Comparison of ENCODE assay signal across 2 cellular contexts in genomic region chr2:84954329-84954728, GRCh38.
TF ChIP-seq lines count a peak whose summit lies in the region.

No MANE protein-coding gene starts in this region.

TF ChIP-seq in IMR-90, 13 proteins besides CTCF, POLR2A, EP300 and RAD21:
- TF ChIP-seq MAZ (IDR thresholded peaks at IDR 0.05; ENCODE audit: borderline replicate concordance, low read depth, low read length) = no peak
- TF ChIP-seq, protein P1, sequence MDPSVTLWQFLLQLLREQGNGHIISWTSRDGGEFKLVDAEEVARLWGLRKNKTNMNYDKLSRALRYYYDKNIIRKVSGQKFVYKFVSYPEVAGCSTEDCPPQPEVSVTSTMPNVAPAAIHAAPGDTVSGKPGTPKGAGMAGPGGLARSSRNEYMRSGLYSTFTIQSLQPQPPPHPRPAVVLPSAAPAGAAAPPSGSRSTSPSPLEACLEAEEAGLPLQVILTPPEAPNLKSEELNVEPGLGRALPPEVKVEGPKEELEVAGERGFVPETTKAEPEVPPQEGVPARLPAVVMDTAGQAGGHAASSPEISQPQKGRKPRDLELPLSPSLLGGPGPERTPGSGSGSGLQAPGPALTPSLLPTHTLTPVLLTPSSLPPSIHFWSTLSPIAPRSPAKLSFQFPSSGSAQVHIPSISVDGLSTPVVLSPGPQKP (IDR thresholded peaks at IDR 0.05; ENCODE audit: borderline replicate concordance, low read depth, low read length) = no peak
- no peak for TF ChIP-seq FOS (IDR thresholded peaks at IDR 0.05; ENCODE audit: low read depth, low read length)
- no peak for TF ChIP-seq CHD1 (IDR thresholded peaks at IDR 0.05; ENCODE audit: low read depth, low read length)
- TF ChIP-seq RFX5 (IDR thresholded peaks at IDR 0.05; ENCODE audit: low read depth, low read length) = no peak
- TF ChIP-seq CEBPB (IDR thresholded peaks at IDR 0.05; ENCODE audit: low read depth, low read length) = no peak
- TF ChIP-seq, protein P2, sequence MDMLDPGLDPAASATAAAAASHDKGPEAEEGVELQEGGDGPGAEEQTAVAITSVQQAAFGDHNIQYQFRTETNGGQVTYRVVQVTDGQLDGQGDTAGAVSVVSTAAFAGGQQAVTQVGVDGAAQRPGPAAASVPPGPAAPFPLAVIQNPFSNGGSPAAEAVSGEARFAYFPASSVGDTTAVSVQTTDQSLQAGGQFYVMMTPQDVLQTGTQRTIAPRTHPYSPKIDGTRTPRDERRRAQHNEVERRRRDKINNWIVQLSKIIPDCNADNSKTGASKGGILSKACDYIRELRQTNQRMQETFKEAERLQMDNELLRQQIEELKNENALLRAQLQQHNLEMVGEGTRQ (IDR thresholded peaks at IDR 0.05; ENCODE audit: low read depth, low read length) = no peak
- no peak for TF ChIP-seq SMC3 (IDR thresholded peaks at IDR 0.05; ENCODE audit: low read depth, low read length)
- no peak for TF ChIP-seq RCOR1 (IDR thresholded peaks at IDR 0.05; ENCODE audit: insufficient replicate concordance, low read length)
- TF ChIP-seq MXI1 (IDR thresholded peaks at IDR 0.05; ENCODE audit: borderline replicate concordance, low read depth, low read length) = no peak
- no peak for TF ChIP-seq NFE2L2 (IDR thresholded peaks at IDR 0.05; ENCODE audit: low read depth, low read length)
- TF ChIP-seq MAFK (IDR thresholded peaks at IDR 0.05; ENCODE audit: low read depth, low read length) = no peak
TF ChIP-seq in IMR-90: peak in this region for 0.

TF ChIP-seq in WTC11, 78 proteins besides CTCF, POLR2A, EP300 and RAD21:
- no peak for TF ChIP-seq ZNF121 (CRISPR knock-in tag; IDR thresholded peaks at IDR 0.05)
- TF ChIP-seq NR3C1 (CRISPR knock-in tag; conservative IDR thresholded peaks at IDR 0.05; ENCODE audit: low read depth) = no peak
- TF ChIP-seq E2F1 (CRISPR knock-in tag; IDR thresholded peaks at IDR 0.05) = no peak
- TF ChIP-seq EMX1 (CRISPR knock-in tag; IDR thresholded peaks at IDR 0.05) = no peak
- no peak for TF ChIP-seq TEAD4 (CRISPR knock-in tag; IDR thresholded peaks at IDR 0.05)
- TF ChIP-seq, protein P3, sequence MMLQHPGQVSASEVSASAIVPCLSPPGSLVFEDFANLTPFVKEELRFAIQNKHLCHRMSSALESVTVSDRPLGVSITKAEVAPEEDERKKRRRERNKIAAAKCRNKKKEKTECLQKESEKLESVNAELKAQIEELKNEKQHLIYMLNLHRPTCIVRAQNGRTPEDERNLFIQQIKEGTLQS (CRISPR knock-in tag; conservative IDR thresholded peaks at IDR 0.05) = no peak
- TF ChIP-seq ATF6 (CRISPR knock-in tag; IDR thresholded peaks at IDR 0.05) = no peak
- no peak for TF ChIP-seq FOXP1 (CRISPR knock-in tag; IDR thresholded peaks at IDR 0.05; ENCODE audit: borderline replicate concordance)
- no peak for TF ChIP-seq HMGA2 (CRISPR knock-in tag; IDR thresholded peaks at IDR 0.05)
- TF ChIP-seq ESRRA (CRISPR knock-in tag; IDR thresholded peaks at IDR 0.05; ENCODE audit: borderline replicate concordance) = no peak
- no peak for TF ChIP-seq SOX15 (CRISPR knock-in tag; IDR thresholded peaks at IDR 0.05)
- no peak for TF ChIP-seq GABPB1 (CRISPR knock-in tag; IDR thresholded peaks at IDR 0.05)
- no peak for TF ChIP-seq CREM (CRISPR knock-in tag; IDR thresholded peaks at IDR 0.05)
- TF ChIP-seq E2F4 (CRISPR knock-in tag; IDR thresholded peaks at IDR 0.05; ENCODE audit: borderline replicate concordance, low read depth) = no peak
- TF ChIP-seq, protein P4, sequence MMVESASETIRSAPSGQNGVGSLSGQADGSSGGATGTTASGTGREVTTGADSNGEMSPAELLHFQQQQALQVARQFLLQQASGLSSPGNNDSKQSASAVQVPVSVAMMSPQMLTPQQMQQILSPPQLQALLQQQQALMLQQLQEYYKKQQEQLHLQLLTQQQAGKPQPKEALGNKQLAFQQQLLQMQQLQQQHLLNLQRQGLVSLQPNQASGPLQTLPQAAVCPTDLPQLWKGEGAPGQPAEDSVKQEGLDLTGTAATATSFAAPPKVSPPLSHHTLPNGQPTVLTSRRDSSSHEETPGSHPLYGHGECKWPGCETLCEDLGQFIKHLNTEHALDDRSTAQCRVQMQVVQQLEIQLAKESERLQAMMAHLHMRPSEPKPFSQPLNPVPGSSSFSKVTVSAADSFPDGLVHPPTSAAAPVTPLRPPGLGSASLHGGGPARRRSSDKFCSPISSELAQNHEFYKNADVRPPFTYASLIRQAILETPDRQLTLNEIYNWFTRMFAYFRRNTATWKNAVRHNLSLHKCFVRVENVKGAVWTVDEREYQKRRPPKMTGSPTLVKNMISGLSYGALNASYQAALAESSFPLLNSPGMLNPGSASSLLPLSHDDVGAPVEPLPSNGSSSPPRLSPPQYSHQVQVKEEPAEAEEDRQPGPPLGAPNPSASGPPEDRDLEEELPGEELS (CRISPR knock-in tag; IDR thresholded peaks at IDR 0.05) = no peak
- TF ChIP-seq JUN (CRISPR knock-in tag; IDR thresholded peaks at IDR 0.05) = no peak
